1 cellular context compared by ENCODE assay signal in genomic region chr7:156639426-156640256, GRCh38.
TF ChIP-seq lines count a peak whose summit lies in the region.

No MANE protein-coding gene starts in this region.

TF ChIP-seq in SK-N-SH, 30 proteins besides CTCF, POLR2A, EP300 and RAD21 (continued from another document):
- no peak for TF ChIP-seq MXI1 (IDR thresholded peaks at IDR 0.05; ENCODE audit: low read depth, low read length)
- no peak for TF ChIP-seq EZH2phosphoT487 (IDR thresholded peaks at IDR 0.05; ENCODE audit: borderline replicate concordance, low read depth)
